Comparison of ENCODE assay signal across 1 cellular context in the genomic region with DNA sequence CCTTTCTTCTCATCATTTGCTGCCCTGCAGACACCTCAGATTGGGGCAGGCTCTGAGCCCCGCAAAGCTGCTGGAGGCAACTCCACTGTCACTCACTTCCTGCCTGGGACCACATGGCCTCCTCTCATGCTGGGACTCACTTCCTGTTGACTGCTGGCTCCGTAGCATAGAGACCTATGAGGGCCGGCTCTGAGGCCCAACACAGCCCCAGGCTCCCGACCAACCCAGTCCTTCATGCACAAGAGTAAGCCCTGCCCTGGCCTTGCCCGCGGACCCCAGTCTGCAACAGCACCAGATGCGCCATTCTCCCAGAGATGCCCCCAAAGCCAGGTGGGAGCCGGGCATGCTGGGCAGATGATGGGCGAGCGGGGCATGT.
A peak's percentile ranks its signal among the peaks of the same experiment; 100 is the strongest.
TF ChIP-seq lines count a peak whose summit lies in the region.

No MANE protein-coding gene starts in this region.

TF ChIP-seq in K562, 482 proteins besides CTCF, POLR2A, EP300 and RAD21:
- TF ChIP-seq NBN (IDR thresholded peaks at IDR 0.05; ENCODE audit: low read depth) (no peak), GABPA (tag; conservative IDR thresholded peaks at IDR 0.05; ENCODE audit: low read depth) (peak; percentile 59), HINFP (tag; conservative IDR thresholded peaks at IDR 0.05; ENCODE audit: low read depth) (no peak)
- TF ChIP-seq, protein P1, sequence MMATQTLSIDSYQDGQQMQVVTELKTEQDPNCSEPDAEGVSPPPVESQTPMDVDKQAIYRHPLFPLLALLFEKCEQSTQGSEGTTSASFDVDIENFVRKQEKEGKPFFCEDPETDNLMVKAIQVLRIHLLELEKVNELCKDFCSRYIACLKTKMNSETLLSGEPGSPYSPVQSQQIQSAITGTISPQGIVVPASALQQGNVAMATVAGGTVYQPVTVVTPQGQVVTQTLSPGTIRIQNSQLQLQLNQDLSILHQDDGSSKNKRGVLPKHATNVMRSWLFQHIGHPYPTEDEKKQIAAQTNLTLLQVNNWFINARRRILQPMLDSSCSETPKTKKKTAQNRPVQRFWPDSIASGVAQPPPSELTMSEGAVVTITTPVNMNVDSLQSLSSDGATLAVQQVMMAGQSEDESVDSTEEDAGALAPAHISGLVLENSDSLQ (IDR thresholded peaks at IDR 0.05), result peak; percentile 31; the same call in 1 of the 2 replicates
TF ChIP-seq in K562: peak in this region for 2.
